8 cellular contexts compared by ENCODE assay signal in the genomic region with DNA sequence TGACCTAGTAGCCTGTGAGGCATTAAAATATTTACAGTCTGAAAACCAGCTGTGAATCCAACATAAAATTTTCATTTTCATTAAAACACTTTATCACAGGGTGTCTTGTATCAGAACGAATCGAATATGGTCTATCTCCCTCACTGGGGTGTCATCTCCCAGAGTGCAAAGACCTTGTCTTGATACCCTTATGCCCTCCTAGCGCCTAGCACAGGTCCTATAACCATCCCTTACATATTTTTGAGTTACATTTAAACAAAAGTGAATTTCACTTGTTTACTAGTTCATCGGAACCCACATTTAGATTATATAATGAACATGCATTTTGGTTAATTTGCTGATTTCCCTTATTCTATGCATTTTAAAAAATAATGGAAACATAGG. TPM values are rescaled to one million over a fixed set of nuclear protein-coding genes. Genes with fewer than 3 reads are reported as not detected.
DNase-seq lines count a peak whose midpoint lies in the region; ATAC-seq and TF ChIP-seq lines count a peak whose summit lies in the region.

No MANE protein-coding gene starts in this region.

- no peaks in the 10 kb centered on the region for H3K9me3 Mint-ChIP-seq in Caco-2 (ENCODE audit: unreplicated experiment)

- H3K36me3 ChIP-seq in Caco-2 (ENCODE audit: control insufficient read depth, insufficient read depth, low read length): no peaks in the 10 kb centered on the region
- H3K36me3 ChIP-seq in body of pancreas (replicated peaks in 1 of 2; ENCODE audit: insufficient read depth in 1 of 2, low read depth in 2 of 2): no peaks in the 10 kb centered on the region

- ATAC-seq in GM21360 (IDR thresholded peaks at IDR 0.05; ENCODE audit: unreplicated experiment): peak; percentile 31
- peak; percentile 10 for ATAC-seq in T-helper 17 cell
- no peak for ATAC-seq in body of pancreas

- H3K27ac Mint-ChIP-seq in Caco-2 (ENCODE audit: unreplicated experiment): no peak overlapping the region
- H3K27ac Mint-ChIP-seq in T-helper 17 cell: no peak overlapping the region

- H3K4me3 ChIP-seq in Caco-2 (ENCODE audit: low read depth, low read length) (no peak overlapping the region), body of pancreas (no peak overlapping the region)

- H3K27ac ChIP-seq in layer of hippocampus (ENCODE audit: low read depth, low read length) (peak overlapping the region; percentile 88), body of pancreas (no peak overlapping the region)

- TF ChIP-seq CTCF in Caco-2 (IDR thresholded peaks at IDR 0.05; ENCODE audit: insufficient read depth in 1 of 2, low read depth in 1 of 2, low read length in 1 of 2, severe bottlenecking in 1 of 2, unreplicated experiment in 1 of 2): no peak
- no peak for TF ChIP-seq CTCF in body of pancreas (IDR thresholded peaks at IDR 0.05)

- TF ChIP-seq POLR2A in body of pancreas (IDR thresholded peaks at IDR 0.05): no peak

- CTCF ChIA-PET in Caco-2 (lab: Charles Lee): no interaction called here

- H3K27me3 Mint-ChIP-seq in Caco-2 (ENCODE audit: insufficient read depth, unreplicated experiment) (no peaks in the 10 kb centered on the region), T-helper 17 cell (no peaks in the 10 kb centered on the region)

- H3K4me1 ChIP-seq in Caco-2 (no peaks in the 10 kb centered on the region), body of pancreas (no peaks in the 10 kb centered on the region)

- H3K4me3 Mint-ChIP-seq in Caco-2 (ENCODE audit: unreplicated experiment) (peak overlapping the region; percentile 67), T-helper 17 cell (peak overlapping the region; percentile 90)

- DNase-seq in Caco-2 (no peak), T-helper 17 cell (no peak), nucleus accumbens (lab: John Stamatoyannopoulos, UW) (no peak), epidermal melanocyte (ENCODE audit: insufficient read length, low spot score) (no peak), SW 1271 (lab: John Stamatoyannopoulos, UW) (no peak), body of pancreas (no peak)

- H3K27me3 ChIP-seq in Caco-2 (replicated peaks; ENCODE audit: control insufficient read depth, insufficient read depth, low read length) (no peaks in the 10 kb centered on the region), layer of hippocampus (ENCODE audit: control insufficient read depth, insufficient read depth, low read length) (no peaks in the 10 kb centered on the region), body of pancreas (no peaks in the 10 kb centered on the region)

- WGBS in body of pancreas, 2 donors: 29 to 31% methylated on average over 4 of the region's 4 CpGs

- no peaks in the 10 kb centered on the region for H3K9me3 ChIP-seq in Caco-2
- no peaks in the 10 kb centered on the region for H3K9me3 ChIP-seq in T-helper 17 cell (ENCODE audit: control insufficient read depth, low read length, poor library complexity, severe bottlenecking)
- H3K9me3 ChIP-seq in body of pancreas: no peaks in the 10 kb centered on the region

- H3K36me3 Mint-ChIP-seq in Caco-2 (ENCODE audit: insufficient read depth, unreplicated experiment) (no peaks in the 10 kb centered on the region), T-helper 17 cell (ENCODE audit: low read depth) (no peaks in the 10 kb centered on the region)

- no TSS peak for BruUV-seq in Caco-2 (replicated peaks; lab: Mats Ljungman, UMichigan)

- POLR2A ChIA-PET in Caco-2 (lab: Charles Lee): no interaction called here

- intact Hi-C loops in Caco-2 (cut with micrococcal nuclease; ENCODE audit: unreplicated experiment): no loop called here
- intact Hi-C loops in body of pancreas (cut with DNase I): no loop called here

- H3K4me1 Mint-ChIP-seq in Caco-2 (ENCODE audit: low read depth, unreplicated experiment) (peaks cover 9% of the 10 kb centered on the region), T-helper 17 cell (peaks cover 5% of the 10 kb centered on the region)

RNA-seq across cellular contexts. Expression of gene DIPK2B, which starts 14.0 kb away (rescaled TPM):
- total RNA-seq in Caco-2 (2022) (not detected in 2 replicates), T-helper 17 cell (not detected), body of pancreas (1 to 10 TPM; 4.0 to 6.7 TPM)
